ENCODE assay signal across 21 cellular contexts in genomic region chr4:80542747-80543146, GRCh38.
DNase-seq lines count a peak whose midpoint lies in the region; ATAC-seq and TF ChIP-seq lines count a peak whose summit lies in the region.
"Had no signal": no experiment of that assay in that cellular context is flagged by ENCODE, and none has a peak within 500 bp of the region (broad histone marks: within the 10 kb centered on the region; RNA-seq: fewer than 3 reads in every experiment).

No MANE protein-coding gene starts in this region.

- in situ Hi-C loops in GM23248 (cut with MboI), result no loop called here

- H2BK15ac ChIP-seq in neuronal stem cell (ENCODE audit: low read length), result peak overlapping the region; percentile 58

- peak overlapping the region; percentile 18 for H3K27ac Mint-ChIP-seq in activated naive CD8-positive, alpha-beta T cell treated with anti-CD3 and anti-CD28 coated beads, Interleukin-2, amount 50 U/mL, for 24 hours
- H3K27ac Mint-ChIP-seq in activated naive CD8-positive, alpha-beta T cell treated with anti-CD3 and anti-CD28 coated beads for 36 hours, result no peak overlapping the region
- no peak overlapping the region; the same call in 1 of the 2 replicates for H3K27ac Mint-ChIP-seq in WTC11
- H3K27ac Mint-ChIP-seq: B cell; CD4-positive, alpha-beta T cell had no signal

- H3K4ac ChIP-seq in neuronal stem cell (ENCODE audit: low read length), result no peak overlapping the region

- H3K9me2 ChIP-seq in GM23248 (ENCODE audit: insufficient read depth), result no peaks in the 10 kb centered on the region; the same call in 1 of the 2 replicates

- H4K20me1 ChIP-seq in GM23248 (ENCODE audit: insufficient read depth), result no peaks in the 10 kb centered on the region
- H4K20me1 ChIP-seq: BLaER1 had no signal

- H3K4me1 Mint-ChIP-seq in activated naive CD8-positive, alpha-beta T cell treated with anti-CD3 and anti-CD28 coated beads, Interleukin-2, amount 50 U/mL, for 24 hours, result peaks cover 32% of the 10 kb centered on the region
- H3K4me1 Mint-ChIP-seq in activated naive CD8-positive, alpha-beta T cell treated with anti-CD3 and anti-CD28 coated beads for 36 hours, result peaks cover 29% of the 10 kb centered on the region
- H3K4me1 Mint-ChIP-seq in WTC11, result peaks cover 26% of the 10 kb centered on the region

- H3K4me3 ChIP-seq in neuronal stem cell (ENCODE audit: low read length in 2 of 2) (no peak overlapping the region), Peyer's patch (no peak overlapping the region), GM23248 (no peak overlapping the region)
- H3K4me3 ChIP-seq: BLaER1, GM12878 had no signal

- peak overlapping the region; percentile 75 for H2BK5ac ChIP-seq in neuronal stem cell (ENCODE audit: low read length)

- H3K4me3 Mint-ChIP-seq in activated naive CD8-positive, alpha-beta T cell treated with anti-CD3 and anti-CD28 coated beads, Interleukin-2, amount 50 U/mL, for 24 hours, result no peak overlapping the region
- H3K4me3 Mint-ChIP-seq in activated naive CD8-positive, alpha-beta T cell treated with anti-CD3 and anti-CD28 coated beads for 36 hours, result no peak overlapping the region
- H3K4me3 Mint-ChIP-seq in WTC11, result no peak overlapping the region
- H3K4me3 Mint-ChIP-seq: B cell; CD4-positive, alpha-beta T cell; CD8-positive, alpha-beta memory T cell had no signal

- no peaks in the 10 kb centered on the region for H3F3A ChIP-seq in GM23248 (ENCODE audit: insufficient read depth)

- CTCF ChIA-PET in WTC11 (lab: Charles Lee), result no interaction called here

- peaks cover 9% of the 10 kb centered on the region for H3K27me3 Mint-ChIP-seq in activated naive CD8-positive, alpha-beta T cell treated with anti-CD3 and anti-CD28 coated beads, Interleukin-2, amount 50 U/mL, for 24 hours
- peaks cover 22% of the 10 kb centered on the region for H3K27me3 Mint-ChIP-seq in activated naive CD8-positive, alpha-beta T cell treated with anti-CD3 and anti-CD28 coated beads for 36 hours
- H3K27me3 Mint-ChIP-seq in WTC11 (ENCODE audit: low read depth), result no peaks in the 10 kb centered on the region

- TF ChIP-seq CTCF in WTC11 (IDR thresholded peaks at IDR 0.05), result no peak
- no peak for TF ChIP-seq CTCF in Peyer's patch (IDR thresholded peaks at IDR 0.05)

- H2AK5ac ChIP-seq in neuronal stem cell (ENCODE audit: low read depth, low read length), result no peak overlapping the region

- H3K36me3 ChIP-seq in neuronal stem cell (replicated peaks in 1 of 2; ENCODE audit: control insufficient read depth in 2 of 2, insufficient read depth in 2 of 2, low read length in 2 of 2) (no peaks in the 10 kb centered on the region), Peyer's patch (no peaks in the 10 kb centered on the region), GM23248 (ENCODE audit: low read depth) (no peaks in the 10 kb centered on the region)
- H3K36me3 ChIP-seq: BLaER1 had no signal

- no peak overlapping the region for H3K23ac ChIP-seq in neuronal stem cell (ENCODE audit: low read depth, low read length, poor library complexity)

- POLR2A ChIA-PET in WTC11 (lab: Charles Lee), result no interaction called here

- no peak overlapping the region for H4K8ac ChIP-seq in neuronal stem cell (ENCODE audit: low read depth, low read length)

- DNase-seq in activated naive CD8-positive, alpha-beta T cell treated with anti-CD3 and anti-CD28 coated beads, Interleukin-2, amount 50 U/mL, for 24 hours, result no peak
- no peak for DNase-seq in activated naive CD8-positive, alpha-beta T cell treated with anti-CD3 and anti-CD28 coated beads for 36 hours
- DNase-seq in WTC11 (ENCODE audit: low spot score), result no peak
- DNase-seq in neuronal stem cell (ENCODE audit: low spot score), result no peak
- DNase-seq in cortex of kidney (lab: John Stamatoyannopoulos, UW), result no peak
- no peak for DNase-seq in Peyer's patch
- no peak for DNase-seq in GM23248
- DNase-seq: CD4-positive, alpha-beta T cell; CD8-positive, alpha-beta memory T cell; DMS 273 treated with DMSO at 0.1 percent for 48 hours; DMS79; EL; GDM1; GOT3; H7; HCEC 1CT had no signal

- H3K4me1 ChIP-seq in neuronal stem cell (ENCODE audit: control insufficient read depth in 2 of 2, insufficient read depth in 1 of 2, low read depth in 1 of 2, low read length in 2 of 2), result peaks cover 0 to 2% of the 10 kb centered on the region in 2 donors
- H3K4me1 ChIP-seq in Peyer's patch, result no peaks in the 10 kb centered on the region
- H3K4me1 ChIP-seq in GM23248 (ENCODE audit: insufficient read depth), result peaks cover 5% of the 10 kb centered on the region; the same call in 1 of the 2 replicates
- H3K4me1 ChIP-seq: BLaER1 had no signal

- no peak overlapping the region for H4K91ac ChIP-seq in neuronal stem cell (ENCODE audit: low read depth, low read length, poor library complexity)

- ATAC-seq in activated naive CD8-positive, alpha-beta T cell treated with anti-CD3 and anti-CD28 coated beads, Interleukin-2, amount 50 U/mL, for 24 hours, result no peak
- ATAC-seq in WTC11, result peak; percentile 52
- ATAC-seq: GM12878 had no signal

- H2BK12ac ChIP-seq in neuronal stem cell (ENCODE audit: low read length), result no peak overlapping the region

- H2AFZ ChIP-seq in neuronal stem cell (ENCODE audit: low read length) (no peak overlapping the region), GM23248 (no peak overlapping the region)

- H3K9ac ChIP-seq in neuronal stem cell (ENCODE audit: low read depth, low read length, poor library complexity) (no peak overlapping the region), GM23248 (no peak overlapping the region)
- H3K9ac ChIP-seq: BLaER1 had no signal

- H3K79me2 ChIP-seq in GM23248 (ENCODE audit: insufficient read depth), result no peaks in the 10 kb centered on the region

- H3K9me3 Mint-ChIP-seq in activated naive CD8-positive, alpha-beta T cell treated with anti-CD3 and anti-CD28 coated beads, Interleukin-2, amount 50 U/mL, for 24 hours, result peaks cover 3% of the 10 kb centered on the region
- H3K9me3 Mint-ChIP-seq in activated naive CD8-positive, alpha-beta T cell treated with anti-CD3 and anti-CD28 coated beads for 36 hours, result peaks cover 2% of the 10 kb centered on the region
- H3K9me3 Mint-ChIP-seq in WTC11, result no peaks in the 10 kb centered on the region

- H3K27ac ChIP-seq in neuronal stem cell (replicated peaks; ENCODE audit: low read length), result no peak overlapping the region
- no peak overlapping the region for H3K27ac ChIP-seq in Peyer's patch
- H3K27ac ChIP-seq in GM23248, result no peak overlapping the region
- H3K27ac ChIP-seq: 22Rv1, BLaER1, C4-2B had no signal

- H3K14ac ChIP-seq in neuronal stem cell (ENCODE audit: low read length), result peak overlapping the region; percentile 47

- H3K18ac ChIP-seq in neuronal stem cell (ENCODE audit: low read length), result peak overlapping the region; percentile 80

- TF ChIP-seq POLR2A in Peyer's patch (IDR thresholded peaks at IDR 0.05), result no peak

- H3K4me2 ChIP-seq in neuronal stem cell (ENCODE audit: insufficient read depth, low read length, poor library complexity, severe bottlenecking) (no peak overlapping the region), GM23248 (ENCODE audit: unreplicated experiment) (no peak overlapping the region)
- H3K4me2 ChIP-seq: BLaER1 had no signal

- H2BK120ac ChIP-seq in neuronal stem cell (ENCODE audit: low read depth, low read length), result no peak overlapping the region

- WGBS in neuronal stem cell (ENCODE audit: extremely low coverage in 2 of 2, insufficient read length in 2 of 2, insufficient replicate concordance in 1 of 2), 2 donors, result no CpG with 5 or more reads among the region's 2 CpGs
- WGBS in GM23248 (ENCODE audit: low coverage in 1 of 2, low lambda C conversion rate in 2 of 2, missing lambda C conversion rate in 2 of 2), 2 experiments, result 97 to 100% methylated on average over 2 of the region's 2 CpGs

- H3K9me3 ChIP-seq in neuronal stem cell (replicated peaks in 1 of 2; ENCODE audit: control insufficient read depth in 2 of 2, insufficient read depth in 1 of 2, low read depth in 1 of 2, low read length in 2 of 2) (no peaks in the 10 kb centered on the region), Peyer's patch (no peaks in the 10 kb centered on the region), GM23248 (ENCODE audit: low read depth) (no peaks in the 10 kb centered on the region)
- H3K9me3 ChIP-seq: BLaER1 had no signal

- H3K27me3 ChIP-seq in neuronal stem cell (ENCODE audit: control insufficient read depth in 3 of 3, insufficient read depth in 3 of 3, low read depth in 1 of 3, low read length in 3 of 3) (no peaks in the 10 kb centered on the region), Peyer's patch (no peaks in the 10 kb centered on the region), GM23248 (replicated peaks; ENCODE audit: insufficient read depth) (no peaks in the 10 kb centered on the region)
- H3K27me3 ChIP-seq: BLaER1 had no signal

- peaks cover 4% of the 10 kb centered on the region for H3K36me3 Mint-ChIP-seq in activated naive CD8-positive, alpha-beta T cell treated with anti-CD3 and anti-CD28 coated beads, Interleukin-2, amount 50 U/mL, for 24 hours (ENCODE audit: low read depth)
- peaks cover 15% of the 10 kb centered on the region for H3K36me3 Mint-ChIP-seq in activated naive CD8-positive, alpha-beta T cell treated with anti-CD3 and anti-CD28 coated beads for 36 hours
- H3K36me3 Mint-ChIP-seq in WTC11, result no peaks in the 10 kb centered on the region

- H3K79me1 ChIP-seq in neuronal stem cell (ENCODE audit: low read depth, low read length), result peaks cover 2% of the 10 kb centered on the region

TF ChIP-seq in WTC11, 78 proteins besides CTCF, POLR2A, EP300 and RAD21 (continues in another document):
- TF ChIP-seq ZNF671 (CRISPR knock-in tag; IDR thresholded peaks at IDR 0.05) (no peak), E2F1 (CRISPR knock-in tag; IDR thresholded peaks at IDR 0.05) (no peak), ZNF121 (CRISPR knock-in tag; IDR thresholded peaks at IDR 0.05) (no peak)
